ENCODE assay signal across 1 cellular context in the genomic region with DNA sequence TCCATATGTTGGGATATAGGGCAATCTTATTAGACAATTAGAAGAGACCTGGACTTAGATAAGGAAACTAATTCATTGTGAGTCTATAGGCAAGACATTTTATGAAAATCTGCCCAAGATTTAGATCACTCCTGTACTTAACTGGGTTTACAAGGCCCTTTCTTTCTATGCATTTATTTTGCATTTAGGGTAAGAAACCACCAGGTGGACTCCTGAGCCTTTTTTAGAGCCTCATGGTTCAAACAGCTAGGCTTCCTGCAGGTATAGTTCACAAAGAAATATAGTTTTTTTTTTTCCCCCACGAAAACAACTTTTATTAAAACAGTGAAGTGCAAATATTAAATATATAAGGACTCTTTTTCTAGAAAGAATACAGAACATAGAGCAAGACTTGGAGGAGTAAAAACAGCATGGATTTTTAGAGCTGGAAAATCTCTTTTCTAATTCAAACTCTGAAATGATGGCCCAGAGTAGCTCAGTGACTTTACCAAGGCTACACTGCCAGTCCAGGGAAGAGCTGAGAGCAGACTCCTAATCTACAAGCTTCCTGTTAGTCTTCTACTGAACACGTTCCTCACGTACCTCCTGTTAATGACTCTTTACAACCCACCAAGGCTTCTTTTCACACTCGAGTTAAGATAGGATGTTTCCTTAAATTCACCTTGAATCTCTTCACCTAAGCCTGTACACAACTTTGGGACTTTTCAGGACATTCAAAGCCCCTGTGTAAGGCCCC.
TF ChIP-seq lines count a peak whose summit lies in the region.

No MANE protein-coding gene starts in this region.

TF ChIP-seq in GM12878, 131 proteins besides CTCF, POLR2A, EP300 and RAD21:
- TF ChIP-seq RUNX3 (IDR thresholded peaks at IDR 0.05; ENCODE audit: low read length) (no peak), FOXM1 (IDR thresholded peaks at IDR 0.05; ENCODE audit: low read depth, low read length) (no peak), STAT1 (conservative IDR thresholded peaks at IDR 0.05) (no peak), ESRRA (IDR thresholded peaks at IDR 0.05; ENCODE audit: low read length) (no peak), ZNF24 (IDR thresholded peaks at IDR 0.05) (no peak), RAD51 (IDR thresholded peaks at IDR 0.05) (no peak), SRF (IDR thresholded peaks at IDR 0.05; ENCODE audit: low read depth in 2 of 2, low read length in 2 of 2) (no peak), JUNB (IDR thresholded peaks at IDR 0.05) (no peak), KAT2A (conservative IDR thresholded peaks at IDR 0.05; ENCODE audit: control insufficient read depth, low read depth, low read length) (no peak), CBX5 (IDR thresholded peaks at IDR 0.05; ENCODE audit: low read depth) (no peak)
- TF ChIP-seq, protein P1, sequence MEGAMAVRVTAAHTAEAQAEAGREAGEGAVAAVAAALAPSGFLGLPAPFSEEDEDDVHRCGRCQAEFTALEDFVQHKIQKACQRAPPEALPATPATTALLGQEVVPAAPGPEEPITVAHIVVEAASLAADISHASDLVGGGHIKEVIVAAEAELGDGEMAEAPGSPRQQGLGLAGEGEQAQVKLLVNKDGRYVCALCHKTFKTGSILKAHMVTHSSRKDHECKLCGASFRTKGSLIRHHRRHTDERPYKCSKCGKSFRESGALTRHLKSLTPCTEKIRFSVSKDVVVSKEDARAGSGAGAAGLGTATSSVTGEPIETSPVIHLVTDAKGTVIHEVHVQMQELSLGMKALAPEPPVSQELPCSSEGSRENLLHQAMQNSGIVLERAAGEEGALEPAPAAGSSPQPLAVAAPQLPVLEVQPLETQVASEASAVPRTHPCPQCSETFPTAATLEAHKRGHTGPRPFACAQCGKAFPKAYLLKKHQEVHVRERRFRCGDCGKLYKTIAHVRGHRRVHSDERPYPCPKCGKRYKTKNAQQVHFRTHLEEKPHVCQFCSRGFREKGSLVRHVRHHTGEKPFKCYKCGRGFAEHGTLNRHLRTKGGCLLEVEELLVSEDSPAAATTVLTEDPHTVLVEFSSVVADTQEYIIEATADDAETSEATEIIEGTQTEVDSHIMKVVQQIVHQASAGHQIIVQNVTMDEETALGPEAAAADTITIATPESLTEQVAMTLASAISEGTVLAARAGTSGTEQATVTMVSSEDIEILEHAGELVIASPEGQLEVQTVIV (IDR thresholded peaks at IDR 0.05; ENCODE audit: borderline replicate concordance, partially characterized antibody), result no peak
- TF ChIP-seq, protein P2, sequence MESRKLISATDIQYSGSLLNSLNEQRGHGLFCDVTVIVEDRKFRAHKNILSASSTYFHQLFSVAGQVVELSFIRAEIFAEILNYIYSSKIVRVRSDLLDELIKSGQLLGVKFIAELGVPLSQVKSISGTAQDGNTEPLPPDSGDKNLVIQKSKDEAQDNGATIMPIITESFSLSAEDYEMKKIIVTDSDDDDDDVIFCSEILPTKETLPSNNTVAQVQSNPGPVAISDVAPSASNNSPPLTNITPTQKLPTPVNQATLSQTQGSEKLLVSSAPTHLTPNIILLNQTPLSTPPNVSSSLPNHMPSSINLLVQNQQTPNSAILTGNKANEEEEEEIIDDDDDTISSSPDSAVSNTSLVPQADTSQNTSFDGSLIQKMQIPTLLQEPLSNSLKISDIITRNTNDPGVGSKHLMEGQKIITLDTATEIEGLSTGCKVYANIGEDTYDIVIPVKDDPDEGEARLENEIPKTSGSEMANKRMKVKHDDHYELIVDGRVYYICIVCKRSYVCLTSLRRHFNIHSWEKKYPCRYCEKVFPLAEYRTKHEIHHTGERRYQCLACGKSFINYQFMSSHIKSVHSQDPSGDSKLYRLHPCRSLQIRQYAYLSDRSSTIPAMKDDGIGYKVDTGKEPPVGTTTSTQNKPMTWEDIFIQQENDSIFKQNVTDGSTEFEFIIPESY (IDR thresholded peaks at IDR 0.05), result no peak
